ENCODE assay signal across 1 cellular context in the genomic region with DNA sequence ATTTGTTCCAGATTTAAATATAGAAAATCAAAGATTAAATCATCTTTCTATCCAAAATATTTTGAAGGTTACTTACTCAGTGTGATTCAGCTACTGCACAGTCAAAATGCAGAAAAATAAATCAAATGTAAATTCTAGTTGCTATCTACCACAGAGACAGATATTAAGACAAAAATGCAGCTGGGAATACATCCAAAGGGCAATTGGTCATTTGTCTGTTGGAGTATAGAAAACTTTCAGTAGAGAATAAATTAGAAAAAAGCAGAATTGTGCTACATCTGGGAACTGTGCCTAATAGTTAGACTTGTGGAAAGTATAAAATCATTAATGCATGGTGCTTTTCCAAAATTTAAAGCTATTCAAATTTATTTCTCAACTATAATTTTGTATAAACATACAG.
A peak's percentile ranks its signal among the peaks of the same experiment; 100 is the strongest.
TF ChIP-seq lines count a peak whose summit lies in the region.

No MANE protein-coding gene starts in this region.

TF ChIP-seq in SK-N-SH, 30 proteins besides CTCF, POLR2A, EP300 and RAD21 (continued from another document):
- TF ChIP-seq, protein P1, sequence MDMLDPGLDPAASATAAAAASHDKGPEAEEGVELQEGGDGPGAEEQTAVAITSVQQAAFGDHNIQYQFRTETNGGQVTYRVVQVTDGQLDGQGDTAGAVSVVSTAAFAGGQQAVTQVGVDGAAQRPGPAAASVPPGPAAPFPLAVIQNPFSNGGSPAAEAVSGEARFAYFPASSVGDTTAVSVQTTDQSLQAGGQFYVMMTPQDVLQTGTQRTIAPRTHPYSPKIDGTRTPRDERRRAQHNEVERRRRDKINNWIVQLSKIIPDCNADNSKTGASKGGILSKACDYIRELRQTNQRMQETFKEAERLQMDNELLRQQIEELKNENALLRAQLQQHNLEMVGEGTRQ (IDR thresholded peaks at IDR 0.05; ENCODE audit: borderline replicate concordance, low read depth, low read length) = no peak
- TF ChIP-seq, protein P2, sequence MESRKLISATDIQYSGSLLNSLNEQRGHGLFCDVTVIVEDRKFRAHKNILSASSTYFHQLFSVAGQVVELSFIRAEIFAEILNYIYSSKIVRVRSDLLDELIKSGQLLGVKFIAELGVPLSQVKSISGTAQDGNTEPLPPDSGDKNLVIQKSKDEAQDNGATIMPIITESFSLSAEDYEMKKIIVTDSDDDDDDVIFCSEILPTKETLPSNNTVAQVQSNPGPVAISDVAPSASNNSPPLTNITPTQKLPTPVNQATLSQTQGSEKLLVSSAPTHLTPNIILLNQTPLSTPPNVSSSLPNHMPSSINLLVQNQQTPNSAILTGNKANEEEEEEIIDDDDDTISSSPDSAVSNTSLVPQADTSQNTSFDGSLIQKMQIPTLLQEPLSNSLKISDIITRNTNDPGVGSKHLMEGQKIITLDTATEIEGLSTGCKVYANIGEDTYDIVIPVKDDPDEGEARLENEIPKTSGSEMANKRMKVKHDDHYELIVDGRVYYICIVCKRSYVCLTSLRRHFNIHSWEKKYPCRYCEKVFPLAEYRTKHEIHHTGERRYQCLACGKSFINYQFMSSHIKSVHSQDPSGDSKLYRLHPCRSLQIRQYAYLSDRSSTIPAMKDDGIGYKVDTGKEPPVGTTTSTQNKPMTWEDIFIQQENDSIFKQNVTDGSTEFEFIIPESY (IDR thresholded peaks at IDR 0.05; ENCODE audit: borderline replicate concordance, low read depth) = peak; percentile 76; the same call in 1 of the 2 replicates
- TF ChIP-seq RXRA (IDR thresholded peaks at IDR 0.05; ENCODE audit: borderline replicate concordance, low read depth) (peak; percentile 96), GABPA (IDR thresholded peaks at IDR 0.05; ENCODE audit: low read depth) (no peak), FOSL2 (IDR thresholded peaks at IDR 0.05; ENCODE audit: borderline replicate concordance, low read depth) (peak; percentile 89), SIN3A (IDR thresholded peaks at IDR 0.05; ENCODE audit: borderline replicate concordance, low read depth, low read length) (no peak)
